ENCODE assay signal across 8 cellular contexts in the genomic region with DNA sequence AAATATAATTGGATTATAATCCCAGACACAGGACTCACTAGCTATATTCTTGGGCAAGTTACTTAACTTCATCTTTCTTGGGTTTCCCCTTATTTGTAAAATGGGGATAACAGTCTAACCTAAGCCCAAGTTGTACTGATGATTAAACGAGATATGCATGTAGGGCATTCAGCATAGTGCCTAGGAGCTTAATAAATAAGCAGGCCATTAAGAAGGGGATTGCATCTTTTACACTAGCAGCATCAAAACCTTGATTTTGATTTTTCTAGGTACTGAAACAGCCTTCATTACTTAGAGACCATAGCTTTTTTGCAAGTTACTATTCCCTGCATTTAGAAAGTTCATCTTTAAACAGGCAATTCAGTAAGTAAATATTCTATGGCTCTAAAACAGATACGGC. TPM values are rescaled to one million over a fixed set of nuclear protein-coding genes. Genes with fewer than 3 reads are reported as not detected.
DNase-seq lines count a peak whose midpoint lies in the region; ATAC-seq lines count a peak whose summit lies in the region.

No MANE protein-coding gene starts in this region.

- DNase-seq in DMS53 (lab: John Stamatoyannopoulos, UW) (peak; percentile 6), DMS53 treated with DMSO at 0.1 percent for 48 hours (lab: John Stamatoyannopoulos, UW; ENCODE audit: unreplicated experiment) (no peak), NCI-H128 (lab: John Stamatoyannopoulos, UW; ENCODE audit: unreplicated experiment) (no peak)
- no peak for DNase-seq in activated CD8-positive, alpha-beta T cell treated with anti-CD3 and anti-CD28 coated beads, Interleukin-2, amount 10 ng/mL, durations not matched to agents 7 days and 5 days
- no peak for DNase-seq in stimulated activated effector memory CD8-positive, alpha-beta T cell treated with anti-CD3 and anti-CD28 coated beads, Interleukin-12 subunit alpha, Interleukin-12 subunit beta, amount 100 ng/mL, for 72 hours (ENCODE audit: low spot score in 2 of 2)

- H3K9me3 ChIP-seq in iPS-18a (ENCODE audit: control insufficient read depth, low read depth, low read length): no peaks in the 10 kb centered on the region

- H3K9ac ChIP-seq in iPS-18a (ENCODE audit: low read length): peak overlapping the region; percentile 82

- no peak overlapping the region for H3K27ac ChIP-seq in iPS-18a (ENCODE audit: low read length)

- H3K27ac Mint-ChIP-seq in activated CD8-positive, alpha-beta T cell treated with anti-CD3 and anti-CD28 coated beads, Interleukin-2, amount 10 ng/mL, durations not matched to agents 7 days and 5 days: no peak overlapping the region
- no peak overlapping the region for H3K27ac Mint-ChIP-seq in stimulated activated effector memory CD8-positive, alpha-beta T cell treated with anti-CD3 and anti-CD28 coated beads, Interleukin-12 subunit alpha, Interleukin-12 subunit beta, amount 100 ng/mL, for 72 hours

- POLR2A ChIA-PET in activated CD8-positive, alpha-beta T cell treated with anti-CD3 and anti-CD28 coated beads, Interleukin-2, amount 10 ng/mL, durations not matched to agents 7 days and 5 days (lab: Charles Lee): interaction anchor here (0.6 kb wide), 1 partner anchor 141 kb away, joined by 3 read pairs; no protein-coding TSS in a partner anchor

- peak overlapping the region; percentile 75 for H3K4me3 Mint-ChIP-seq in activated CD8-positive, alpha-beta T cell treated with anti-CD3 and anti-CD28 coated beads, Interleukin-2, amount 10 ng/mL, durations not matched to agents 7 days and 5 days
- peak overlapping the region; percentile 90 for H3K4me3 Mint-ChIP-seq in stimulated activated effector memory CD8-positive, alpha-beta T cell treated with anti-CD3 and anti-CD28 coated beads, Interleukin-12 subunit alpha, Interleukin-12 subunit beta, amount 100 ng/mL, for 72 hours

- no peaks in the 10 kb centered on the region for H3K9me3 Mint-ChIP-seq in activated CD8-positive, alpha-beta T cell treated with anti-CD3 and anti-CD28 coated beads, Interleukin-2, amount 10 ng/mL, durations not matched to agents 7 days and 5 days (ENCODE audit: insufficient read depth)
- no peaks in the 10 kb centered on the region for H3K9me3 Mint-ChIP-seq in stimulated activated effector memory CD8-positive, alpha-beta T cell treated with anti-CD3 and anti-CD28 coated beads, Interleukin-12 subunit alpha, Interleukin-12 subunit beta, amount 100 ng/mL, for 72 hours

- no peaks in the 10 kb centered on the region for H3K36me3 ChIP-seq in iPS-18a (ENCODE audit: control insufficient read depth, low read depth, low read length)

- CTCF ChIA-PET in activated CD8-positive, alpha-beta T cell treated with anti-CD3 and anti-CD28 coated beads, Interleukin-2, amount 10 ng/mL, durations not matched to agents 7 days and 5 days (lab: Charles Lee): interaction anchor here (1.1 kb wide), 1 partner anchor 58 kb away, joined by 3 read pairs; no protein-coding TSS in a partner anchor

- H3K27me3 Mint-ChIP-seq in activated CD8-positive, alpha-beta T cell treated with anti-CD3 and anti-CD28 coated beads, Interleukin-2, amount 10 ng/mL, durations not matched to agents 7 days and 5 days (ENCODE audit: low read depth): peaks cover 11% of the 10 kb centered on the region

- peaks cover 18% of the 10 kb centered on the region for H3K4me1 Mint-ChIP-seq in activated CD8-positive, alpha-beta T cell treated with anti-CD3 and anti-CD28 coated beads, Interleukin-2, amount 10 ng/mL, durations not matched to agents 7 days and 5 days (ENCODE audit: low read depth)
- H3K4me1 Mint-ChIP-seq in stimulated activated effector memory CD8-positive, alpha-beta T cell treated with anti-CD3 and anti-CD28 coated beads, Interleukin-12 subunit alpha, Interleukin-12 subunit beta, amount 100 ng/mL, for 72 hours: peaks cover 20% of the 10 kb centered on the region

- peak overlapping the region; percentile 88 for H3K4me3 ChIP-seq in iPS-18a (ENCODE audit: low read length)

- no peaks in the 10 kb centered on the region for H3K36me3 Mint-ChIP-seq in activated CD8-positive, alpha-beta T cell treated with anti-CD3 and anti-CD28 coated beads, Interleukin-2, amount 10 ng/mL, durations not matched to agents 7 days and 5 days (ENCODE audit: low read depth)
- peaks cover 13% of the 10 kb centered on the region for H3K36me3 Mint-ChIP-seq in stimulated activated effector memory CD8-positive, alpha-beta T cell treated with anti-CD3 and anti-CD28 coated beads, Interleukin-12 subunit alpha, Interleukin-12 subunit beta, amount 100 ng/mL, for 72 hours

- peaks cover 10% of the 10 kb centered on the region for H3K4me1 ChIP-seq in iPS-18a (ENCODE audit: control insufficient read depth, low read depth, low read length)

- ATAC-seq in activated CD8-positive, alpha-beta T cell treated with anti-CD3 and anti-CD28 coated beads, Interleukin-2, amount 10 ng/mL, durations not matched to agents 7 days and 5 days: no peak
- ATAC-seq in stimulated activated effector memory CD8-positive, alpha-beta T cell treated with anti-CD3 and anti-CD28 coated beads, Interleukin-12 subunit alpha, Interleukin-12 subunit beta, amount 100 ng/mL, for 72 hours: no peak
- ATAC-seq in HG03342 (IDR thresholded peaks at IDR 0.05; ENCODE audit: unreplicated experiment) (no peak), HG03457 (IDR thresholded peaks at IDR 0.05; ENCODE audit: unreplicated experiment) (no peak)

- H3K27me3 ChIP-seq in iPS-18a (ENCODE audit: control insufficient read depth, insufficient read depth, low read length): peaks cover 8% of the 10 kb centered on the region

RNA-seq across cellular contexts. Expression of a gene that starts 2.2 kb away (rescaled TPM):
- 10 to 100 TPM; 55.3 to 58.6 TPM for total RNA-seq in activated CD8-positive, alpha-beta T cell treated with anti-CD3 and anti-CD28 coated beads, Interleukin-2, amount 10 ng/mL, durations not matched to agents 7 days and 5 days
